In the genomic region with DNA sequence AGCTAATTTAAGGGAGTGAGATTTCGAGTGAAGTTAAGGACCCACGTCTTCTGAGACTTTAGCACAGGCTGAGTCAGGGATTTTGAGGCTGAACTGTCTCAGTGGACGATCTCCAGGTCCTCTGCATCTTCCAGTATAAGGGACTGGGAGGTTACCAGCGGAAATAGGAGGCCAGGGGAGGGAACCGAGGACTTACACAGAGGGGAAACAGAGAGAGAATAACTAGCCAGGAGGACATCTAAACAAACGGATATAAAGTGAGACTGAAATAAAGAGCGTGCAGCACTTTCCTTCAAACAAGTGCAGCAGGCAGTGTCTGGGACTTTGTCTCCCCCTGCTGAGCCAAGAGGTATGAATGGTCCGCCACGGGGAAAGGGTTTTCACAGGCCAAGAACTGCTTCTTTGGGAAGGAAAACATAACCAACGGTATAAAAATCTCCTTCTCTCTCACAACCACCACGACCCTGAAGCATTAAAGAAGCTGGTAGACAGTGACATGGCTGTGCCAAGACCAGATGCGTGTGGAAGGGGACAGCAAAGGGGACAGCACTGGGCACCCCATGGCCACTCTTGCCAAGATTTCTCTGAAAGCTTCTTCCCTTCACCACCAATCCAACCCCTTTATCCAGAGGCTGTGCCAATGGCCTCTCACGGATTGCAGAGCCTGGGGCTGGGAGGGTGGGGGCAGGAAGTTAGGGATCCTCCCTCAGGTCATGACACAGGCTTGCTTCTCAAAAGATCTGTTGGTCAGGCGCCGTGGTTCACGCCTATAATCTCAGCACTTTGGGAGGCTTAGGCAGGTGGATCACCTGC, we compare ENCODE assay signal across 8 cellular contexts.
DNase-seq lines count a peak whose midpoint lies in the region; ATAC-seq and TF ChIP-seq lines count a peak whose summit lies in the region.

No MANE protein-coding gene starts in this region.

- H3K27me3 ChIP-seq in BLaER1 treated with 17β-estradiol and CSF1 and Interleukin-3, amounts not matched to agents 10 nM and 100 nM = no peaks in the 10 kb centered on the region
- no peaks in the 10 kb centered on the region for H3K27me3 ChIP-seq in HAP-1 (ENCODE audit: low read depth)
- peaks cover 29% of the 10 kb centered on the region for H3K27me3 ChIP-seq in OCI-LY3 (ENCODE audit: low read depth, low read length)
- H3K27me3 ChIP-seq in testis = no peaks in the 10 kb centered on the region

- peak; percentile 80 for TF ChIP-seq CTCF in OCI-LY3 (IDR thresholded peaks at IDR 0.05; ENCODE audit: low read depth, low read length)
- TF ChIP-seq CTCF in fibroblast of pulmonary artery (IDR thresholded peaks at IDR 0.05; ENCODE audit: low read length, missing control alignments) = peak; percentile 82
- peak; percentile 51 for TF ChIP-seq CTCF in nephron progenitor cell (IDR thresholded peaks at IDR 0.05)
- TF ChIP-seq CTCF in testis (IDR thresholded peaks at IDR 0.05) = peak; percentile 26 to 54 (median 51)

- 0 out of 2 replicates have a peak overlapping the region, but pooled peaks have one; percentile 3 for H2AFZ ChIP-seq in OCI-LY3 (ENCODE audit: low read depth, low read length)

- no peaks in the 10 kb centered on the region for H3K79me2 ChIP-seq in OCI-LY3 (ENCODE audit: low read length)

- peak overlapping the region in 6 of 11 experiments; percentile 3 to 67 (median 52); a peak in 9 of 22 replicates for H3K9ac ChIP-seq in BLaER1 treated with 17β-estradiol and CSF1 and Interleukin-3, amounts not matched to agents 10 nM and 100 nM
- H3K9ac ChIP-seq in OCI-LY3 (ENCODE audit: low read length) = no peak overlapping the region

- no peak overlapping the region for H3K27ac Mint-ChIP-seq in activated T-helper 17 cell treated with anti-CD3 and anti-CD28 coated beads, Interleukin-2, amount 50 U/mL, for 72 hours
- H3K27ac Mint-ChIP-seq in nephron progenitor cell = peak overlapping the region; percentile 55

- H3K4me1 Mint-ChIP-seq in activated T-helper 17 cell treated with anti-CD3 and anti-CD28 coated beads, Interleukin-2, amount 50 U/mL, for 72 hours = no peaks in the 10 kb centered on the region
- peaks cover 25% of the 10 kb centered on the region for H3K4me1 Mint-ChIP-seq in nephron progenitor cell

- H4K20me1 ChIP-seq in BLaER1 treated with 17β-estradiol and CSF1 and Interleukin-3, amounts not matched to agents 10 nM and 100 nM = peaks cover 0 to 18% (median 0%) of the 10 kb centered on the region in 11 experiments; a peak in 5 of 22 replicates
- H4K20me1 ChIP-seq in OCI-LY3 (ENCODE audit: insufficient read depth, low read length) = no peaks in the 10 kb centered on the region; the same call in 1 of the 2 replicates

- H3K9me3 Mint-ChIP-seq in activated T-helper 17 cell treated with anti-CD3 and anti-CD28 coated beads, Interleukin-2, amount 50 U/mL, for 72 hours = no peaks in the 10 kb centered on the region
- no peaks in the 10 kb centered on the region for H3K9me3 Mint-ChIP-seq in nephron progenitor cell

- H3K4me3 Mint-ChIP-seq in activated T-helper 17 cell treated with anti-CD3 and anti-CD28 coated beads, Interleukin-2, amount 50 U/mL, for 72 hours = no peak overlapping the region
- H3K4me3 Mint-ChIP-seq in nephron progenitor cell = no peak overlapping the region

- H3K4me3 ChIP-seq in BLaER1 treated with 17β-estradiol and CSF1 and Interleukin-3, amounts not matched to agents 10 nM and 100 nM = no peak overlapping the region
- H3K4me3 ChIP-seq in HAP-1 = no peak overlapping the region
- H3K4me3 ChIP-seq in OCI-LY3 (ENCODE audit: low read length) = no peak overlapping the region
- H3K4me3 ChIP-seq in fibroblast of pulmonary artery (replicated peaks; ENCODE audit: low read depth, low read length) = no peak overlapping the region
- H3K4me3 ChIP-seq in testis = no peak overlapping the region

- peaks cover 0 to 8% (median 0%) of the 10 kb centered on the region in 11 experiments; a peak in 4 of 22 replicates for H3K36me3 ChIP-seq in BLaER1 treated with 17β-estradiol and CSF1 and Interleukin-3, amounts not matched to agents 10 nM and 100 nM
- H3K36me3 ChIP-seq in HAP-1 (replicated peaks) (no peaks in the 10 kb centered on the region), OCI-LY3 (replicated peaks; ENCODE audit: low read depth, low read length) (no peaks in the 10 kb centered on the region), testis (ENCODE audit: low read depth, missing control alignments) (no peaks in the 10 kb centered on the region)

- H3K4me1 ChIP-seq in BLaER1 treated with 17β-estradiol and CSF1 and Interleukin-3, amounts not matched to agents 10 nM and 100 nM = peaks cover 13 to 56% (median 24%) of the 10 kb centered on the region in 10 experiments
- H3K4me1 ChIP-seq in HAP-1 (no peaks in the 10 kb centered on the region), OCI-LY3 (ENCODE audit: low read length) (0 out of 2 replicates have a peak, but pooled peaks cover 3% of the 10 kb centered on the region), testis (peaks cover 10% of the 10 kb centered on the region)

- DNase-seq in HAP-1 (ENCODE audit: low spot score in 2 of 2) (peak; percentile 42 to 71), fibroblast of pulmonary artery (ENCODE audit: low read depth) (peak; percentile 75), nephron progenitor cell (peak; percentile 57), testis (peak; percentile 84), GOT3 (lab: John Stamatoyannopoulos, UW) (no peak)

- H3K4me2 ChIP-seq in BLaER1 treated with 17β-estradiol and CSF1 and Interleukin-3, amounts not matched to agents 10 nM and 100 nM = peak overlapping the region in 8 of 11 experiments; percentile 5 to 75 (median 50); a peak in 12 of 22 replicates
- H3K4me2 ChIP-seq in OCI-LY3 (ENCODE audit: low read length) = peak overlapping the region; percentile 23; the same call in 1 of the 2 replicates

- peaks cover 4% of the 10 kb centered on the region for H3K36me3 Mint-ChIP-seq in activated T-helper 17 cell treated with anti-CD3 and anti-CD28 coated beads, Interleukin-2, amount 50 U/mL, for 72 hours (ENCODE audit: low read depth)
- peaks cover 7% of the 10 kb centered on the region for H3K36me3 Mint-ChIP-seq in nephron progenitor cell (ENCODE audit: low read depth)

- no peaks in the 10 kb centered on the region for H3K27me3 Mint-ChIP-seq in activated T-helper 17 cell treated with anti-CD3 and anti-CD28 coated beads, Interleukin-2, amount 50 U/mL, for 72 hours
- no peaks in the 10 kb centered on the region for H3K27me3 Mint-ChIP-seq in nephron progenitor cell (ENCODE audit: low read depth, poor library complexity)

- peak; percentile 89 for ATAC-seq in activated T-helper 17 cell treated with anti-CD3 and anti-CD28 coated beads, Interleukin-2, amount 50 U/mL, for 72 hours (replicated peaks)

- no peaks in the 10 kb centered on the region for H3K9me3 ChIP-seq in BLaER1 treated with 17β-estradiol and CSF1 and Interleukin-3, amounts not matched to agents 10 nM and 100 nM (replicated peaks in 1 of 11)
- no peaks in the 10 kb centered on the region for H3K9me3 ChIP-seq in HAP-1
- no peaks in the 10 kb centered on the region for H3K9me3 ChIP-seq in OCI-LY3 (ENCODE audit: insufficient read depth, low read length)
- H3K9me3 ChIP-seq in testis = no peaks in the 10 kb centered on the region

- WGBS in testis, 2 donors = 32 to 43% methylated on average over 16 of the region's 16 CpGs

- H3K27ac ChIP-seq in BLaER1 treated with 17β-estradiol and CSF1 and Interleukin-3, amounts not matched to agents 10 nM and 100 nM = peak overlapping the region in 4 of 11 experiments; percentile 2 to 51 (median 46); a peak in 6 of 22 replicates
- H3K27ac ChIP-seq in OCI-LY3 (ENCODE audit: low read length) (no peak overlapping the region), testis (peak overlapping the region in 1 of 2 donors; percentile 64)

- intact Hi-C loops in testis (cut with DNase I; ENCODE audit: low total_unique reads) = loop anchor here (10.0 kb wide), 1 partner anchor 152 kb away; a partner anchor contains a TSS

- TF ChIP-seq POLR2A in testis (IDR thresholded peaks at IDR 0.05) = no peak

- in situ Hi-C loops in HAP-1 (cut with MboI; ENCODE audit: low sequenced_read_pairs) = loop anchor here (10.0 kb wide), 1 partner anchor 152 kb away; a partner anchor contains a TSS
